Comparison of ENCODE assay signal across 22 cellular contexts in genomic region chr5:106451998-106452397, GRCh38.
DNase-seq lines count a peak whose midpoint lies in the region; ATAC-seq and TF ChIP-seq lines count a peak whose summit lies in the region.
"Had no signal": no experiment of that assay in that cellular context is flagged by ENCODE, and none has a peak within 500 bp of the region (broad histone marks: within the 10 kb centered on the region; RNA-seq: fewer than 3 reads in every experiment).

No MANE protein-coding gene starts in this region.

- no peak overlapping the region for H3K56ac ChIP-seq in IMR-90 (ENCODE audit: extremely low read depth, insufficient read depth, low read length)

- H3K4ac ChIP-seq in IMR-90 (ENCODE audit: low read depth, low read length) (no peak overlapping the region), neuronal stem cell (ENCODE audit: low read length) (no peak overlapping the region)

- no peaks in the 10 kb centered on the region for H3K4me1 Mint-ChIP-seq in glutamatergic neuron (ENCODE audit: low read depth, unreplicated experiment)
- H3K4me1 Mint-ChIP-seq in activated CD4-positive, alpha-beta T cell treated with anti-CD3 and anti-CD28 coated beads, Interleukin-2, amount 10 ng/mL, durations not matched to agents 7 days and 5 days: peaks cover 11% of the 10 kb centered on the region

- no peak overlapping the region for H3K9ac ChIP-seq in IMR-90 (ENCODE audit: low read depth, low read length)
- H3K9ac ChIP-seq in neuronal stem cell (ENCODE audit: low read depth, low read length, poor library complexity): no peak overlapping the region
- H3K9ac ChIP-seq: BLaER1 had no signal

- no peak for ATAC-seq in IMR-90 (ENCODE audit: low read depth)

- no peak overlapping the region for H3K27ac ChIP-seq in ACC112 (ENCODE audit: low read depth, low read length)
- H3K27ac ChIP-seq in IMR-90 (ENCODE audit: insufficient read depth, low read length): no peak overlapping the region
- H3K27ac ChIP-seq in neuronal stem cell (replicated peaks; ENCODE audit: low read length): no peak overlapping the region
- H3K27ac ChIP-seq: BLaER1, Peyer's patch had no signal

- H3K18ac ChIP-seq in IMR-90 (ENCODE audit: low read depth, low read length) (no peak overlapping the region), neuronal stem cell (ENCODE audit: low read length) (no peak overlapping the region)

- dilution Hi-C loops in IMR-90 (cut with HindIII; ENCODE audit: low sequenced_read_pairs, unreplicated experiment): no loop called here

- H3K4me2 ChIP-seq in IMR-90 (ENCODE audit: low read depth, low read length) (no peak overlapping the region), neuronal stem cell (ENCODE audit: insufficient read depth, low read length, poor library complexity, severe bottlenecking) (no peak overlapping the region)
- H3K4me2 ChIP-seq: BLaER1 had no signal

- no peak overlapping the region for H3K27ac Mint-ChIP-seq in glutamatergic neuron (ENCODE audit: unreplicated experiment)
- no peak overlapping the region for H3K27ac Mint-ChIP-seq in activated CD4-positive, alpha-beta T cell treated with anti-CD3 and anti-CD28 coated beads, Interleukin-2, amount 10 ng/mL, durations not matched to agents 7 days and 5 days
- H3K27ac Mint-ChIP-seq: CD4-positive, CD25-positive, alpha-beta regulatory T cell had no signal

- no peak overlapping the region for H3K14ac ChIP-seq in IMR-90 (replicated peaks; ENCODE audit: low read depth, low read length)
- H3K14ac ChIP-seq in neuronal stem cell (ENCODE audit: low read length): no peak overlapping the region

- H3K4me3 ChIP-seq in ACC112 (ENCODE audit: low read depth, low read length) (no peak overlapping the region), IMR-90 (ENCODE audit: insufficient read depth, low read depth, low read length) (no peak overlapping the region), neuronal stem cell (ENCODE audit: low read length in 2 of 2) (no peak overlapping the region)
- H3K4me3 ChIP-seq: BLaER1, MG63, Peyer's patch had no signal

- H3K4me1 ChIP-seq in ACC112 (ENCODE audit: control insufficient read depth, insufficient read depth, low read length, unreplicated experiment): peaks cover 13% of the 10 kb centered on the region
- H3K4me1 ChIP-seq in IMR-90 (ENCODE audit: control insufficient read depth, insufficient read depth, low read length): no peaks in the 10 kb centered on the region
- H3K4me1 ChIP-seq in neuronal stem cell (ENCODE audit: control insufficient read depth in 2 of 2, insufficient read depth in 1 of 2, low read depth in 1 of 2, low read length in 2 of 2): no peaks in the 10 kb centered on the region
- H3K4me1 ChIP-seq: BLaER1, Peyer's patch had no signal

- no peaks in the 10 kb centered on the region for H3K79me2 ChIP-seq in ACC112 (ENCODE audit: control insufficient read depth, insufficient read depth, low read length, unreplicated experiment)

- no CpG with 5 or more reads among the region's 5 CpGs for WGBS in IMR-90 (ENCODE audit: extremely low coverage in 2 of 2, insufficient read length in 1 of 2), 2 experiments
- WGBS in neuronal stem cell (ENCODE audit: extremely low coverage in 2 of 2, insufficient read length in 2 of 2, insufficient replicate concordance in 1 of 2), 2 donors: no CpG with 5 or more reads among the region's 5 CpGs

- no peak overlapping the region for H4K8ac ChIP-seq in IMR-90 (ENCODE audit: low read depth in 2 of 2, low read length in 2 of 2)
- H4K8ac ChIP-seq in neuronal stem cell (ENCODE audit: low read depth, low read length): no peak overlapping the region

- no peaks in the 10 kb centered on the region for H3K9me1 ChIP-seq in IMR-90 (ENCODE audit: insufficient read depth, low read length)

- no peak overlapping the region for H2BK15ac ChIP-seq in IMR-90 (ENCODE audit: low read depth, low read length)
- no peak overlapping the region for H2BK15ac ChIP-seq in neuronal stem cell (ENCODE audit: low read length)

- no peak for TF ChIP-seq RAD21 in IMR-90 (IDR thresholded peaks at IDR 0.05; ENCODE audit: low read length)

- H3K9me3 Mint-ChIP-seq in glutamatergic neuron (ENCODE audit: unreplicated experiment): no peaks in the 10 kb centered on the region
- no peaks in the 10 kb centered on the region for H3K9me3 Mint-ChIP-seq in activated CD4-positive, alpha-beta T cell treated with anti-CD3 and anti-CD28 coated beads, Interleukin-2, amount 10 ng/mL, durations not matched to agents 7 days and 5 days

- no peak for DNase-seq in IMR-90
- peak; percentile 17 for DNase-seq in glutamatergic neuron
- DNase-seq in neuronal stem cell (ENCODE audit: low spot score): no peak
- DNase-seq in stimulated activated CD4-positive, alpha-beta T cell treated with anti-CD3 and anti-CD28 coated beads, Interleukin-4, amount 100 ng/mL, for 1 hour: no peak
- no peak for DNase-seq in GDM1 (lab: John Stamatoyannopoulos, UW)
- no peak for DNase-seq in activated CD4-positive, alpha-beta T cell treated with anti-CD3 and anti-CD28 coated beads, Interleukin-2, amount 10 ng/mL, durations not matched to agents 7 days and 5 days
- DNase-seq: CD4-positive, CD25-positive, alpha-beta regulatory T cell; DMS153; DND-41; KBM-7; MG63; NCI-H1417; NCI-H187; NCI-H2081 treated with DMSO at 0.1 percent for 48 hours; NCI-H2171; NCI-H226; NCI-H510A; NCI-H69; Peyer's patch; SHP77 treated with DMSO at 0.1 percent for 48 hours had no signal

- H3K4me3 Mint-ChIP-seq in glutamatergic neuron (ENCODE audit: unreplicated experiment): no peak overlapping the region
- no peak overlapping the region for H3K4me3 Mint-ChIP-seq in activated CD4-positive, alpha-beta T cell treated with anti-CD3 and anti-CD28 coated beads, Interleukin-2, amount 10 ng/mL, durations not matched to agents 7 days and 5 days
- H3K4me3 Mint-ChIP-seq: CD4-positive, CD25-positive, alpha-beta regulatory T cell had no signal

- H2AK5ac ChIP-seq in IMR-90 (ENCODE audit: low read depth, low read length): no peak overlapping the region
- no peak overlapping the region for H2AK5ac ChIP-seq in neuronal stem cell (ENCODE audit: low read depth, low read length)

- no peak overlapping the region for H2BK5ac ChIP-seq in IMR-90 (ENCODE audit: low read depth, low read length, poor library complexity, severe bottlenecking)
- no peak overlapping the region for H2BK5ac ChIP-seq in neuronal stem cell (ENCODE audit: low read length)

- H4K5ac ChIP-seq in IMR-90 (ENCODE audit: low read depth, low read length): no peak overlapping the region

- intact Hi-C loops in IMR-90 (cut with micrococcal nuclease): no loop called here

- no peak overlapping the region for H3K23ac ChIP-seq in IMR-90 (ENCODE audit: low read depth, low read length)
- no peak overlapping the region for H3K23ac ChIP-seq in neuronal stem cell (ENCODE audit: low read depth, low read length, poor library complexity)

- no peak for TF ChIP-seq POLR2A in IMR-90 (IDR thresholded peaks at IDR 0.05; ENCODE audit: low read depth, low read length)

- H4K91ac ChIP-seq in IMR-90 (ENCODE audit: insufficient read depth, low read depth, low read length) (no peak overlapping the region), neuronal stem cell (ENCODE audit: low read depth, low read length, poor library complexity) (no peak overlapping the region)

- H3K36me3 ChIP-seq in ACC112 (ENCODE audit: insufficient read depth, low read length) (no peaks in the 10 kb centered on the region), IMR-90 (ENCODE audit: control insufficient read depth, insufficient read depth, low read length) (no peaks in the 10 kb centered on the region), neuronal stem cell (replicated peaks in 1 of 2; ENCODE audit: control insufficient read depth in 2 of 2, insufficient read depth in 2 of 2, low read length in 2 of 2) (no peaks in the 10 kb centered on the region)
- H3K36me3 ChIP-seq: BLaER1, MG63, Peyer's patch had no signal

- in situ Hi-C loops in IMR-90 (cut with MboI; ENCODE audit: low sequenced_read_pairs): no loop called here

- POLR2A ChIA-PET in IMR-90 (lab: Charles Lee; ENCODE audit: unreplicated experiment): no interaction called here
- POLR2A ChIA-PET in activated CD4-positive, alpha-beta T cell treated with anti-CD3 and anti-CD28 coated beads, Interleukin-2, amount 10 ng/mL, durations not matched to agents 7 days and 5 days (lab: Charles Lee): no interaction called here

- BruUV-seq in IMR-90 (replicated peaks; lab: Mats Ljungman, UMichigan): no TSS peak

- H2AFZ ChIP-seq in ACC112 (ENCODE audit: low read length, unreplicated experiment) (peak overlapping the region; percentile 35), IMR-90 (replicated peaks; ENCODE audit: low read length, poor library complexity) (peak overlapping the region; percentile 1), neuronal stem cell (ENCODE audit: low read length) (peak overlapping the region; percentile 78)

- H3K27me3 ChIP-seq in ACC112 (ENCODE audit: insufficient read depth, low read length): no peaks in the 10 kb centered on the region
- no peaks in the 10 kb centered on the region for H3K27me3 ChIP-seq in IMR-90 (ENCODE audit: control insufficient read depth, insufficient read depth, low read length)
- no peaks in the 10 kb centered on the region for H3K27me3 ChIP-seq in neuronal stem cell (ENCODE audit: control insufficient read depth in 3 of 3, insufficient read depth in 3 of 3, low read depth in 1 of 3, low read length in 3 of 3)
- H3K27me3 ChIP-seq: BLaER1, MG63, Peyer's patch had no signal

- H3K9me3 ChIP-seq in IMR-90 (ENCODE audit: control insufficient read depth, insufficient read depth, low read length): no peaks in the 10 kb centered on the region
- H3K9me3 ChIP-seq in neuronal stem cell (replicated peaks in 1 of 2; ENCODE audit: control insufficient read depth in 2 of 2, insufficient read depth in 1 of 2, low read depth in 1 of 2, low read length in 2 of 2): no peaks in the 10 kb centered on the region
- H3K9me3 ChIP-seq: BLaER1, MG63, Peyer's patch had no signal

- no peaks in the 10 kb centered on the region for H3K27me3 Mint-ChIP-seq in glutamatergic neuron (ENCODE audit: unreplicated experiment)
- no peaks in the 10 kb centered on the region for H3K27me3 Mint-ChIP-seq in activated CD4-positive, alpha-beta T cell treated with anti-CD3 and anti-CD28 coated beads, Interleukin-2, amount 10 ng/mL, durations not matched to agents 7 days and 5 days
- H3K27me3 Mint-ChIP-seq: CD4-positive, CD25-positive, alpha-beta regulatory T cell had no signal

- no peak overlapping the region for H2BK12ac ChIP-seq in neuronal stem cell (ENCODE audit: low read length)

- no peak overlapping the region for H2AK9ac ChIP-seq in IMR-90 (replicated peaks; ENCODE audit: low read depth, low read length, poor library complexity)

- no peaks in the 10 kb centered on the region for H4K20me1 ChIP-seq in IMR-90 (ENCODE audit: insufficient read depth, low read length)
- H4K20me1 ChIP-seq: BLaER1 had no signal

- H3K79me1 ChIP-seq in IMR-90 (ENCODE audit: low read depth in 1 of 2, low read length in 2 of 2): no peaks in the 10 kb centered on the region
- no peaks in the 10 kb centered on the region for H3K79me1 ChIP-seq in neuronal stem cell (ENCODE audit: low read depth, low read length)

- H2BK20ac ChIP-seq in IMR-90 (ENCODE audit: low read depth, low read length): no peak overlapping the region

- TF ChIP-seq CTCF in IMR-90 (conservative IDR thresholded peaks at IDR 0.05; ENCODE audit: low read depth, low read length) (no peak), glutamatergic neuron (IDR thresholded peaks at IDR 0.05; ENCODE audit: partially characterized antibody, unreplicated experiment) (no peak)

- H2BK120ac ChIP-seq in IMR-90 (ENCODE audit: low read depth, low read length): no peak overlapping the region
- no peak overlapping the region for H2BK120ac ChIP-seq in neuronal stem cell (ENCODE audit: low read depth, low read length)

- no peaks in the 10 kb centered on the region for H3K36me3 Mint-ChIP-seq in glutamatergic neuron (ENCODE audit: unreplicated experiment)
- no peaks in the 10 kb centered on the region for H3K36me3 Mint-ChIP-seq in activated CD4-positive, alpha-beta T cell treated with anti-CD3 and anti-CD28 coated beads, Interleukin-2, amount 10 ng/mL, durations not matched to agents 7 days and 5 days (ENCODE audit: low read depth)
- H3K36me3 Mint-ChIP-seq: CD4-positive, CD25-positive, alpha-beta regulatory T cell had no signal

- CTCF ChIA-PET in IMR-90 (lab: Yijun Ruan, JAX): no interaction called here
- CTCF ChIA-PET in activated CD4-positive, alpha-beta T cell treated with anti-CD3 and anti-CD28 coated beads, Interleukin-2, amount 10 ng/mL, durations not matched to agents 7 days and 5 days (lab: Charles Lee): interaction anchor here (1.1 kb wide), 1 partner anchor 17 kb away, joined by 3 read pairs; no protein-coding TSS in a partner anchor

Comparison
In these comparisons a context has a peak if more than half of its experiments do, and no peak if none do; other contexts are left out.
1. H2AFZ ChIP-seq: peak in every context shown above with its lines; median percentile 78 in neuronal stem cell; 35 in ACC112; 1 in IMR-90.